Comparison of ENCODE assay signal across 9 cellular contexts in the genomic region with DNA sequence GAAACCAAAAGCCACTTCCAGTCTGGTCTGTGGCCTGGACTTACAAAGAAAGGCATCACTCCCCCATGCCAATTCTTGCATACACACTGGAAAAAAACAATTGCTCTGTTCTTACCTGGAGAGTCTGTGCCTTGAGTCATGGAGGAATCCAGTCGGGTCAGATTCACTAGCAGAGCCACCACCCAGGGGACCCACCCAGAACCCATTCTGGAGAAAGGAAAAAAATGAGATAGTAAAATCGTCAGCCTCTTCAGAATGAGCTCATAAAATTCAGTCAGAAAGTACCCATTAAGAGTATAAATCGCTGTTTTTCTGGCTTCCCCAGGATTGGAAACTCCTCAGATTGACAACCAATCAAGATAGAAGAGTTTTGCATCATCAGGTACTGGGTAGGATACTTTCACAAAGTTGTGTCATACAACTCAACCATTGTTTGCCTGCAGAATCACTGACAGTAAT. TPM values are rescaled to one million over a fixed set of nuclear protein-coding genes. Genes with fewer than 3 reads are reported as not detected.
DNase-seq lines count a peak whose midpoint lies in the region; ATAC-seq and TF ChIP-seq lines count a peak whose summit lies in the region.
"Had no signal": no experiment of that assay in that cellular context is flagged by ENCODE, and none has a peak within 500 bp of the region (broad histone marks: within the 10 kb centered on the region; RNA-seq: fewer than 3 reads in every experiment).

A gene (minus strand): TSS at position 257 of the 459 bp plus-strand sequence. CDS start 51 bp downstream, at position 206.

- H3K27me3 ChIP-seq in lung (ENCODE audit: control insufficient read depth, insufficient read depth): no peaks in the 10 kb centered on the region
- peaks cover 0 to 2% of the 10 kb centered on the region in 2 donors for H3K27me3 ChIP-seq in tibial artery

- no peak for ATAC-seq in activated CD8-positive, alpha-beta T cell treated with anti-CD3 and anti-CD28 coated beads, Interleukin-2, amount 10 ng/mL, durations not matched to agents 7 days and 5 days
- ATAC-seq in lung (ENCODE audit: insufficient read depth, low FRiP score): peak; percentile 58

- no peak within 1 kb of the TSS for H3K4me3 ChIP-seq in lung
- no peak within 1 kb of the TSS for H3K4me3 ChIP-seq in tibial artery

- peaks cover 16% of the 10 kb centered on the region for H3K4me1 Mint-ChIP-seq in activated CD8-positive, alpha-beta T cell treated with anti-CD3 and anti-CD28 coated beads, Interleukin-2, amount 10 ng/mL, durations not matched to agents 7 days and 5 days (ENCODE audit: low read depth)
- no peaks in the 10 kb centered on the region for H3K4me1 Mint-ChIP-seq in progenitor cell of endocrine pancreas (ENCODE audit: low read depth)

- intact Hi-C loops in tibial artery (cut with DNase I; ENCODE audit: low total_unique reads): no loop called here

- H3K4me1 ChIP-seq in lung (ENCODE audit: control insufficient read depth in 2 of 2, insufficient read depth in 2 of 2, low read length in 2 of 2): no peaks in the 10 kb centered on the region
- H3K4me1 ChIP-seq in tibial artery: peaks cover 0 to 4% (median 0%) of the 10 kb centered on the region in 4 donors

- no peaks in the 10 kb centered on the region for H3K27me3 Mint-ChIP-seq in activated CD8-positive, alpha-beta T cell treated with anti-CD3 and anti-CD28 coated beads, Interleukin-2, amount 10 ng/mL, durations not matched to agents 7 days and 5 days (ENCODE audit: low read depth)
- H3K27me3 Mint-ChIP-seq in progenitor cell of endocrine pancreas: peaks cover 58% of the 10 kb centered on the region

- WGBS in lung, 2 donors: 46 to 71% methylated on average over 3 of the region's 3 CpGs

- peaks cover 45% of the 10 kb centered on the region for H3K36me3 Mint-ChIP-seq in activated CD8-positive, alpha-beta T cell treated with anti-CD3 and anti-CD28 coated beads, Interleukin-2, amount 10 ng/mL, durations not matched to agents 7 days and 5 days (ENCODE audit: low read depth)
- no peaks in the 10 kb centered on the region for H3K36me3 Mint-ChIP-seq in progenitor cell of endocrine pancreas (ENCODE audit: insufficient read depth)

- H3K36me3 ChIP-seq in lung (ENCODE audit: control insufficient read depth in 2 of 2, insufficient read depth in 2 of 2, low read length in 2 of 2) (no peaks in the 10 kb centered on the region), tibial artery (no peaks in the 10 kb centered on the region)

- POLR2A ChIA-PET in HEK293T (lab: Yijun Ruan, JAX): no interaction called here
- POLR2A ChIA-PET in activated CD8-positive, alpha-beta T cell treated with anti-CD3 and anti-CD28 coated beads, Interleukin-2, amount 10 ng/mL, durations not matched to agents 7 days and 5 days (lab: Charles Lee): no interaction called here

- CTCF ChIA-PET in HEK293T (lab: Yijun Ruan, JAX): no interaction called here
- CTCF ChIA-PET in activated CD8-positive, alpha-beta T cell treated with anti-CD3 and anti-CD28 coated beads, Interleukin-2, amount 10 ng/mL, durations not matched to agents 7 days and 5 days (lab: Charles Lee): no interaction called here

- H3K9me3 ChIP-seq in lung (ENCODE audit: control insufficient read depth in 2 of 2, insufficient read depth in 1 of 2, low read length in 1 of 2) (no peaks in the 10 kb centered on the region), tibial artery (no peaks in the 10 kb centered on the region)

- no peak within 1 kb of the TSS for H3K4me3 Mint-ChIP-seq in activated CD8-positive, alpha-beta T cell treated with anti-CD3 and anti-CD28 coated beads, Interleukin-2, amount 10 ng/mL, durations not matched to agents 7 days and 5 days
- no peak within 1 kb of the TSS for H3K4me3 Mint-ChIP-seq in progenitor cell of endocrine pancreas (ENCODE audit: low read depth)

- H3K27ac Mint-ChIP-seq in activated CD8-positive, alpha-beta T cell treated with anti-CD3 and anti-CD28 coated beads, Interleukin-2, amount 10 ng/mL, durations not matched to agents 7 days and 5 days: no peak within 1 kb of the TSS
- H3K27ac Mint-ChIP-seq in progenitor cell of endocrine pancreas: no peak within 1 kb of the TSS

- peak; percentile 41 for DNase-seq in DMS114 treated with DMSO at 0.1 percent for 48 hours (lab: John Stamatoyannopoulos, UW; ENCODE audit: unreplicated experiment)
- peak; percentile 25 for DNase-seq in HEK293T (ENCODE audit: extremely low spot score)
- DNase-seq in activated CD8-positive, alpha-beta T cell treated with anti-CD3 and anti-CD28 coated beads, Interleukin-2, amount 10 ng/mL, durations not matched to agents 7 days and 5 days: no peak
- no peak for DNase-seq in lung (ENCODE audit: low spot score)
- DNase-seq in NCI-H748 treated with DMSO at 0.1 percent for 48 hours (lab: John Stamatoyannopoulos, UW): no peak
- DNase-seq in progenitor cell of endocrine pancreas (ENCODE audit: low spot score, unreplicated experiment): no peak
- DNase-seq in NCI-H1417 treated with DMSO at 0.1 percent for 48 hours (lab: John Stamatoyannopoulos, UW): no peak
- no peak for DNase-seq in tibial artery

- H3K27ac ChIP-seq in lung (ENCODE audit: low read depth in 1 of 2, low read length in 1 of 2): no peak within 1 kb of the TSS
- no peak within 1 kb of the TSS for H3K27ac ChIP-seq in tibial artery

- no peaks in the 10 kb centered on the region for H3K9me3 Mint-ChIP-seq in activated CD8-positive, alpha-beta T cell treated with anti-CD3 and anti-CD28 coated beads, Interleukin-2, amount 10 ng/mL, durations not matched to agents 7 days and 5 days (ENCODE audit: insufficient read depth)
- H3K9me3 Mint-ChIP-seq in progenitor cell of endocrine pancreas (ENCODE audit: low read depth): no peaks in the 10 kb centered on the region

- TF ChIP-seq CTCF in lung (IDR thresholded peaks at IDR 0.05; ENCODE audit: control extremely low read depth, extremely low read depth) (no peak), progenitor cell of endocrine pancreas (IDR thresholded peaks at IDR 0.05; ENCODE audit: unreplicated experiment) (no peak), tibial artery (IDR thresholded peaks at IDR 0.05) (no peak)

TF ChIP-seq in HEK293T, 16 proteins besides CTCF, POLR2A, EP300 and RAD21:
- TF ChIP-seq SUZ12 (IDR thresholded peaks at IDR 0.05) (no peak), ZNF384 (IDR thresholded peaks at IDR 0.05) (no peak), FOXK2 (IDR thresholded peaks at IDR 0.05) (no peak), TARDBP (IDR thresholded peaks at IDR 0.05) (no peak), SP1 (IDR thresholded peaks at IDR 0.05) (no peak), ARNT (IDR thresholded peaks at IDR 0.05) (no peak), FOXA1 (IDR thresholded peaks at IDR 0.05) (no peak), ELF4 (IDR thresholded peaks at IDR 0.05) (no peak), L3MBTL2 (conservative IDR thresholded peaks at IDR 0.05) (no peak), BHLHE40 (IDR thresholded peaks at IDR 0.05; ENCODE audit: borderline replicate concordance) (no peak), CTBP1 (IDR thresholded peaks at IDR 0.05; ENCODE audit: borderline replicate concordance) (no peak), FOXM1 (IDR thresholded peaks at IDR 0.05; ENCODE audit: borderline replicate concordance) (no peak), LEF1 (IDR thresholded peaks at IDR 0.05; ENCODE audit: borderline replicate concordance) (no peak)
- TF ChIP-seq, protein P1, sequence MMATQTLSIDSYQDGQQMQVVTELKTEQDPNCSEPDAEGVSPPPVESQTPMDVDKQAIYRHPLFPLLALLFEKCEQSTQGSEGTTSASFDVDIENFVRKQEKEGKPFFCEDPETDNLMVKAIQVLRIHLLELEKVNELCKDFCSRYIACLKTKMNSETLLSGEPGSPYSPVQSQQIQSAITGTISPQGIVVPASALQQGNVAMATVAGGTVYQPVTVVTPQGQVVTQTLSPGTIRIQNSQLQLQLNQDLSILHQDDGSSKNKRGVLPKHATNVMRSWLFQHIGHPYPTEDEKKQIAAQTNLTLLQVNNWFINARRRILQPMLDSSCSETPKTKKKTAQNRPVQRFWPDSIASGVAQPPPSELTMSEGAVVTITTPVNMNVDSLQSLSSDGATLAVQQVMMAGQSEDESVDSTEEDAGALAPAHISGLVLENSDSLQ (IDR thresholded peaks at IDR 0.05): no peak

RNA-seq across cellular contexts. Expression of the gene that starts here (rescaled TPM):
- total RNA-seq in activated CD8-positive, alpha-beta T cell treated with anti-CD3 and anti-CD28 coated beads, Interleukin-2, amount 10 ng/mL, durations not matched to agents 7 days and 5 days: 10 to 100 TPM; 15.6 to 17.0 TPM
- total RNA-seq in lung (1 to 10 TPM; 1.3 to 1.4 TPM), progenitor cell of endocrine pancreas (not detected in 2 replicates)
- 1 to 10 TPM; 1.2 to 2.7 TPM for polyA plus RNA-seq in lung
- polyA plus RNA-seq: neural cell had no signal

Comparison
In these comparisons a context has a peak if more than half of its experiments do, and no peak if none do; other contexts are left out.
1. RNA of the gene that starts here (total RNA-seq): 15.6 to 17.0 TPM in activated CD8-positive, alpha-beta T cell treated with anti-CD3 and anti-CD28 coated beads, Interleukin-2, amount 10 ng/mL, durations not matched to agents 7 days and 5 days; 1.3 to 1.4 TPM in lung and not detected in progenitor cell of endocrine pancreas; every median in the first group is over 4 times any median in the second.
2. DNase-seq: peak in DMS114 treated with DMSO at 0.1 percent for 48 hours (single experiment) and HEK293T (single experiment); none in activated CD8-positive, alpha-beta T cell treated with anti-CD3 and anti-CD28 coated beads, Interleukin-2, amount 10 ng/mL, durations not matched to agents 7 days and 5 days (single experiment), lung (single experiment), NCI-H748 treated with DMSO at 0.1 percent for 48 hours (single experiment), progenitor cell of endocrine pancreas (single experiment), NCI-H1417 treated with DMSO at 0.1 percent for 48 hours (single experiment) and tibial artery (0 of 2).